8 cellular contexts compared by ENCODE assay signal in genomic region chr19:10543059-10543419, GRCh38. TPM values are rescaled to one million over a fixed set of nuclear protein-coding genes. Genes with fewer than 3 reads are reported as not detected.
DNase-seq lines count a peak whose midpoint lies in the region; ATAC-seq and TF ChIP-seq lines count a peak whose summit lies in the region.

No MANE protein-coding gene starts in this region.

- TF ChIP-seq POLR2A in stomach (IDR thresholded peaks at IDR 0.05), result no peak

- peaks cover 3 to 22% (median 19%) of the 10 kb centered on the region in 4 donors for H3K36me3 ChIP-seq in stomach

- H3K4me3 ChIP-seq in WI38 (ENCODE audit: low read depth, low read length) (peak overlapping the region; percentile 91), iPS-18c (ENCODE audit: insufficient read depth, low read depth, low read length) (peak overlapping the region; percentile 93; the same call in 1 of the 2 replicates), stomach (peak overlapping the region; percentile 74 to 100 (median 91))

- peaks cover 3% of the 10 kb centered on the region for H3K9me3 ChIP-seq in iPS-18c (ENCODE audit: control insufficient read depth, insufficient read depth, low read length)
- H3K9me3 ChIP-seq in stomach, result no peaks in the 10 kb centered on the region

- peaks cover 14 to 33% (median 25%) of the 10 kb centered on the region in 4 donors for H3K4me1 ChIP-seq in stomach

- 43 to 55% (median 47%) methylated on average over 8 of the region's 8 CpGs for WGBS in stomach, 5 donors

- DNase-seq in NCI-H1105 (lab: John Stamatoyannopoulos, UW) (peak; percentile 64), NCI-H1105 treated with DMSO at 0.1 percent for 48 hours (lab: John Stamatoyannopoulos, UW) (no peak), stomach (no peak), T-helper 9 cell (no peak), left lobe of liver (ENCODE audit: low spot score) (no peak)

- TF ChIP-seq CTCF in WI38 (IDR thresholded peaks at IDR 0.05; ENCODE audit: low read depth, low read length) (no peak), stomach (IDR thresholded peaks at IDR 0.05) (no peak)

- peak overlapping the region in 4 of 5 donors; percentile 91 to 96 (median 93) for H3K27ac ChIP-seq in stomach

- TF ChIP-seq EP300 in stomach (IDR thresholded peaks at IDR 0.05), result no peak

- intact Hi-C loops in stomach (cut with DNase I; ENCODE audit: low total_unique reads), result no loop called here

- ATAC-seq in left lobe of liver (no peak), HG02840 (IDR thresholded peaks at IDR 0.05; ENCODE audit: low FRiP score, unreplicated experiment) (no peak)

- peaks cover 0 to 15% (median 0%) of the 10 kb centered on the region in 3 donors for H3K27me3 ChIP-seq in stomach

RNA-seq across cellular contexts. Expression of gene ATG4D, which starts 0.7 kb away (rescaled TPM):
- total RNA-seq in stomach (100 to 1,000 TPM in 1 of 5 donors, 10 to 100 TPM in 3, 1 to 10 TPM in 1; 2.3 to 336 (median 26.2) TPM), left lobe of liver (11.6 TPM)
- polyA plus RNA-seq in stomach, result 10 to 100 TPM; 26.3 to 48.9 (median 27.2) TPM

RNA-seq across cellular contexts. Expression of gene KRI1, which starts 22.8 kb away (rescaled TPM):
- 100 to 1,000 TPM in 1 of 5 donors, 10 to 100 TPM in 3, 1 to 10 TPM in 1; 4.2 to 116 (median 18.7) TPM for total RNA-seq in stomach
- 10 to 100 TPM; 11.8 to 35.1 (median 12.5) TPM for polyA plus RNA-seq in stomach
- total RNA-seq in left lobe of liver, result 10.4 TPM

RNA-seq across cellular contexts. Expression of gene CDKN2D, which starts 25.7 kb away (rescaled TPM):
- total RNA-seq in stomach, result 1 to 10 TPM in 3 of 5 donors, not detected in 2; 4.1 to 8.8 (median 5.5) TPM
- polyA plus RNA-seq in stomach, result 10 to 100 TPM in 1 of 3 donors, 1 to 10 TPM in 2; 8.1 to 11.8 (median 9.3) TPM
- total RNA-seq in left lobe of liver, result 1.3 TPM

RNA-seq across cellular contexts. Expression of gene S1PR5, which starts 25.8 kb away (rescaled TPM):
- under 1 TPM in 1 of 5 donors, not detected in 4; 0.73 TPM for total RNA-seq in stomach
- polyA plus RNA-seq in stomach, result 10 to 100 TPM in 1 of 3 donors, under 1 TPM in 1, not detected in 1; 0.19 to 13.3 TPM
- total RNA-seq in left lobe of liver, result 0.30 TPM

RNA-seq across cellular contexts. Expression of gene KEAP1, which starts 39.9 kb away (rescaled TPM):
- 10 to 100 TPM; 15.8 to 84.9 (median 24.6) TPM for total RNA-seq in stomach
- polyA plus RNA-seq in stomach, result 10 to 100 TPM; 49.6 to 88.1 (median 52.3) TPM
- total RNA-seq in left lobe of liver, result 59.6 TPM
